Comparison of ENCODE assay signal across 1 cellular context in the genomic region with DNA sequence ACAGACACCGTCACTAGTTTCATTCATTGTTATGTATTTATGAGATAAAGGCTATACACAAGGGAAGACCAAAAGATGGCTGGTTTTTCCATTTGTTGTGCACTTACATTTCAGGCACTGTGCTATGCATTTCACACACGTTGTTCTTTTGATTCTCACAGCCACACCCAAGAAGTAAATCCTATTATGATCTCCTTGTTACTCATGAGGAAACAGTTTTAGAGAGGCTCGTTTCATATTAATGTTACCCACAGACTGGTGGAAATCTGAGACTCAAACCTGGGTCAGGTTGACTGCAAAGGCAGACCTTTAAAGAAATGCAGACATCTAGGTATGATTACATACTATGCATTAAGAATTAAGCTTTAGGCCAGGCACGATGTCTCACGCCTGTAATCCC.
TF ChIP-seq lines count a peak whose summit lies in the region.

No MANE protein-coding gene starts in this region.

TF ChIP-seq in WTC11, 78 proteins besides CTCF, POLR2A, EP300 and RAD21 (continued from another document):
- TF ChIP-seq ZNF219 (CRISPR knock-in tag; IDR thresholded peaks at IDR 0.05; ENCODE audit: borderline replicate concordance): no peak
- no peak for TF ChIP-seq OVOL2 (CRISPR knock-in tag; IDR thresholded peaks at IDR 0.05; ENCODE audit: borderline replicate concordance)
- TF ChIP-seq FOXJ3 (CRISPR knock-in tag; IDR thresholded peaks at IDR 0.05; ENCODE audit: borderline replicate concordance): no peak
- TF ChIP-seq, protein P1, sequence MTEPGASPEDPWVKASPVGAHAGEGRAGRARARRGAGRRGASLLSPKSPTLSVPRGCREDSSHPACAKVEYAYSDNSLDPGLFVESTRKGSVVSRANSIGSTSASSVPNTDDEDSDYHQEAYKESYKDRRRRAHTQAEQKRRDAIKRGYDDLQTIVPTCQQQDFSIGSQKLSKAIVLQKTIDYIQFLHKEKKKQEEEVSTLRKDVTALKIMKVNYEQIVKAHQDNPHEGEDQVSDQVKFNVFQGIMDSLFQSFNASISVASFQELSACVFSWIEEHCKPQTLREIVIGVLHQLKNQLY (CRISPR knock-in tag; IDR thresholded peaks at IDR 0.05): no peak
- TF ChIP-seq, protein P2, sequence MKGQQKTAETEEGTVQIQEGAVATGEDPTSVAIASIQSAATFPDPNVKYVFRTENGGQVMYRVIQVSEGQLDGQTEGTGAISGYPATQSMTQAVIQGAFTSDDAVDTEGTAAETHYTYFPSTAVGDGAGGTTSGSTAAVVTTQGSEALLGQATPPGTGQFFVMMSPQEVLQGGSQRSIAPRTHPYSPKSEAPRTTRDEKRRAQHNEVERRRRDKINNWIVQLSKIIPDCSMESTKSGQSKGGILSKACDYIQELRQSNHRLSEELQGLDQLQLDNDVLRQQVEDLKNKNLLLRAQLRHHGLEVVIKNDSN (CRISPR knock-in tag; IDR thresholded peaks at IDR 0.05): no peak
- TF ChIP-seq HMGA2 (CRISPR knock-in tag; IDR thresholded peaks at IDR 0.05): no peak
- TF ChIP-seq ZNF317 (CRISPR knock-in tag; IDR thresholded peaks at IDR 0.05; ENCODE audit: borderline replicate concordance, low read depth): no peak
